9 cellular contexts compared by ENCODE assay signal in the genomic region with DNA sequence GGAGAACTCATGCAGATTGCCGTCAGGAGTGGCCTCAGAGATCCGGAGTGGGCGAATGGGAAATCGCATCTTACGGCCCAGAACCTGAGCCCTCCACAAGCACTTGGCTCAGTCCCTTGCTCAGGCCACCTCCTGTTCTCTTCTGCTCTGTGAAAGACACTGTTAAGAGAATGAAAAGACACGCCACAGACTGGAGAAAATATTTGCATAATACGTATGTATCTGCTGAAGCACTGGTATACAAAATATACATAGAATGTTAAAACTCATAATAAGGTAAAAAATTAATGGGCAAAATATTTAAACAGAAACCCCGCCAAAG. TPM values are rescaled to one million over a fixed set of nuclear protein-coding genes. Genes with fewer than 3 reads are reported as not detected.
DNase-seq lines count a peak whose midpoint lies in the region; ATAC-seq, FAIRE-seq and TF ChIP-seq lines count a peak whose summit lies in the region.
"Had no signal": no experiment of that assay in that cellular context is flagged by ENCODE, and none has a peak within 500 bp of the region (broad histone marks: within the 10 kb centered on the region; RNA-seq: fewer than 3 reads in every experiment).

No MANE protein-coding gene starts in this region.

- H3K36me3 Mint-ChIP-seq in activated CD4-positive, alpha-beta T cell treated with anti-CD3 and anti-CD28 coated beads for 36 hours (ENCODE audit: low read depth), result no peaks in the 10 kb centered on the region
- H3K36me3 Mint-ChIP-seq in stimulated activated effector memory CD8-positive, alpha-beta T cell treated with anti-CD3 and anti-CD28 coated beads, Interleukin-12 subunit alpha, Interleukin-12 subunit beta, amount 100 ng/mL, for 72 hours, result no peaks in the 10 kb centered on the region

- TF ChIP-seq EP300 in esophagus muscularis mucosa (IDR thresholded peaks at IDR 0.05), result no peak

- no peaks in the 10 kb centered on the region for H3K79me2 ChIP-seq in OCI-LY1 (ENCODE audit: insufficient read depth, low read length)

- ATAC-seq in activated CD4-positive, alpha-beta T cell treated with anti-CD3 and anti-CD28 coated beads for 36 hours, result peak; percentile 36
- ATAC-seq in stimulated activated effector memory CD8-positive, alpha-beta T cell treated with anti-CD3 and anti-CD28 coated beads, Interleukin-12 subunit alpha, Interleukin-12 subunit beta, amount 100 ng/mL, for 72 hours, result peak; percentile 47
- no peak for ATAC-seq in GM19463 (IDR thresholded peaks at IDR 0.05; ENCODE audit: unreplicated experiment)

- H3K4me3 Mint-ChIP-seq in activated CD4-positive, alpha-beta T cell treated with anti-CD3 and anti-CD28 coated beads for 36 hours, result peak overlapping the region; percentile 71
- H3K4me3 Mint-ChIP-seq in stimulated activated effector memory CD8-positive, alpha-beta T cell treated with anti-CD3 and anti-CD28 coated beads, Interleukin-12 subunit alpha, Interleukin-12 subunit beta, amount 100 ng/mL, for 72 hours, result peak overlapping the region; percentile 70

- H3K9me3 ChIP-seq in OCI-LY1 (ENCODE audit: low read length) (no peaks in the 10 kb centered on the region), esophagus muscularis mucosa (no peaks in the 10 kb centered on the region)

- no peaks in the 10 kb centered on the region for H3F3A ChIP-seq in OCI-LY1 (ENCODE audit: insufficient read depth, low read length)

- H3K27me3 ChIP-seq in OCI-LY1 (ENCODE audit: insufficient read depth, low read length) (no peaks in the 10 kb centered on the region), esophagus muscularis mucosa (peaks cover 0 to 65% (median 27%) of the 10 kb centered on the region in 4 donors)

- peak overlapping the region; percentile 50 for H3K4me2 ChIP-seq in OCI-LY1 (ENCODE audit: low read length)

- H3K4me1 ChIP-seq in OCI-LY1 (ENCODE audit: insufficient read depth, low read length, severe bottlenecking), result no peaks in the 10 kb centered on the region
- H3K4me1 ChIP-seq in esophagus muscularis mucosa, result peaks cover 8 to 17% (median 13%) of the 10 kb centered on the region in 4 donors

- no peak for FAIRE-seq in urothelium cell line (lab: Jason Lieb, UNC)

- no peak overlapping the region for H3K27ac Mint-ChIP-seq in activated CD4-positive, alpha-beta T cell treated with anti-CD3 and anti-CD28 coated beads for 36 hours
- no peak overlapping the region for H3K27ac Mint-ChIP-seq in stimulated activated effector memory CD8-positive, alpha-beta T cell treated with anti-CD3 and anti-CD28 coated beads, Interleukin-12 subunit alpha, Interleukin-12 subunit beta, amount 100 ng/mL, for 72 hours

- H3K27me3 Mint-ChIP-seq in activated CD4-positive, alpha-beta T cell treated with anti-CD3 and anti-CD28 coated beads for 36 hours, result peaks cover 56% of the 10 kb centered on the region

- H3K9ac ChIP-seq in OCI-LY1 (ENCODE audit: low read length), result no peak overlapping the region

- no peak overlapping the region for H3K27ac ChIP-seq in OCI-LY1 (ENCODE audit: low read depth, low read length, poor library complexity, severe bottlenecking)
- H3K27ac ChIP-seq in esophagus muscularis mucosa (replicated peaks in 1 of 4), result no peak overlapping the region

- H3K9me3 Mint-ChIP-seq in activated CD4-positive, alpha-beta T cell treated with anti-CD3 and anti-CD28 coated beads for 36 hours (ENCODE audit: low read depth), result no peaks in the 10 kb centered on the region
- H3K9me3 Mint-ChIP-seq in stimulated activated effector memory CD8-positive, alpha-beta T cell treated with anti-CD3 and anti-CD28 coated beads, Interleukin-12 subunit alpha, Interleukin-12 subunit beta, amount 100 ng/mL, for 72 hours, result no peaks in the 10 kb centered on the region

- TF ChIP-seq CTCF in OCI-LY1 (IDR thresholded peaks at IDR 0.05; ENCODE audit: low read length) (no peak), esophagus muscularis mucosa (IDR thresholded peaks at IDR 0.05) (no peak)

- CTCF ChIA-PET in activated CD4-positive, alpha-beta T cell treated with anti-CD3 and anti-CD28 coated beads for 36 hours (lab: Charles Lee), result interaction anchor here (0.7 to 1.4 kb wide), 13 partner anchors 9 to 741 kb away, joined by 3 to 9 read pairs (median 4); no protein-coding TSS in a partner anchor

- POLR2A ChIA-PET in activated CD4-positive, alpha-beta T cell treated with anti-CD3 and anti-CD28 coated beads for 36 hours (lab: Charles Lee), result interaction anchor here (0.9 kb wide), 1 partner anchor 21 kb away, joined by 4 read pairs; no protein-coding TSS in a partner anchor

- intact Hi-C loops in activated CD4-positive, alpha-beta T cell treated with anti-CD3 and anti-CD28 coated beads for 36 hours (cut with DNase I, micrococcal nuclease), result loop anchor here (1.0 to 5.0 kb wide), 9 partner anchors 76 to 439 kb away; a partner anchor contains a TSS
- intact Hi-C loops in esophagus muscularis mucosa (cut with DNase I), result no loop called here

- no peaks in the 10 kb centered on the region for H4K20me1 ChIP-seq in OCI-LY1 (ENCODE audit: insufficient read depth, low read length)

- peaks cover 4% of the 10 kb centered on the region for H3K4me1 Mint-ChIP-seq in activated CD4-positive, alpha-beta T cell treated with anti-CD3 and anti-CD28 coated beads for 36 hours
- H3K4me1 Mint-ChIP-seq in stimulated activated effector memory CD8-positive, alpha-beta T cell treated with anti-CD3 and anti-CD28 coated beads, Interleukin-12 subunit alpha, Interleukin-12 subunit beta, amount 100 ng/mL, for 72 hours, result no peaks in the 10 kb centered on the region

- WGBS in esophagus muscularis mucosa, result 17% methylated on average over 8 of the region's 8 CpGs

- H3K4me3 ChIP-seq in OCI-LY1 (ENCODE audit: low read depth, low read length, poor library complexity, severe bottlenecking) (peak overlapping the region; percentile 35), esophagus muscularis mucosa (peak overlapping the region; percentile 46 to 58 (median 48))

- H2AFZ ChIP-seq in OCI-LY1 (ENCODE audit: low read length), result no peak overlapping the region

- H3K36me3 ChIP-seq in OCI-LY1 (ENCODE audit: insufficient read depth, low read length) (no peaks in the 10 kb centered on the region), esophagus muscularis mucosa (no peaks in the 10 kb centered on the region)

- H3K9me2 ChIP-seq in OCI-LY1 (ENCODE audit: low read depth, low read length), result no peaks in the 10 kb centered on the region

- no peak for DNase-seq in activated CD4-positive, alpha-beta T cell treated with anti-CD3 and anti-CD28 coated beads for 36 hours
- DNase-seq in activated CD4-positive, alpha-beta T cell treated with anti-CD3 and anti-CD28 coated beads for 1 hour, result no peak
- DNase-seq in esophagus muscularis mucosa (ENCODE audit: extremely low spot score) (no peak), urothelium cell line (ENCODE audit: low spot score) (no peak), hepatic stellate cell (ENCODE audit: low spot score) (no peak)
- no peak for DNase-seq in stimulated activated effector memory CD8-positive, alpha-beta T cell treated with anti-CD3 and anti-CD28 coated beads, Interleukin-12 subunit alpha, Interleukin-12 subunit beta, amount 100 ng/mL, for 72 hours (ENCODE audit: low spot score in 2 of 2)
- DNase-seq: HCEC 1CT had no signal

- no peak for TF ChIP-seq POLR2A in esophagus muscularis mucosa (IDR thresholded peaks at IDR 0.05; ENCODE audit: low read depth)

RNA-seq across cellular contexts. Expression of a gene that starts 0.8 kb away (rescaled TPM):
- not detected for total RNA-seq in activated CD4-positive, alpha-beta T cell treated with anti-CD3 and anti-CD28 coated beads for 36 hours
- not detected for total RNA-seq in esophagus muscularis mucosa
